In the genomic region with DNA sequence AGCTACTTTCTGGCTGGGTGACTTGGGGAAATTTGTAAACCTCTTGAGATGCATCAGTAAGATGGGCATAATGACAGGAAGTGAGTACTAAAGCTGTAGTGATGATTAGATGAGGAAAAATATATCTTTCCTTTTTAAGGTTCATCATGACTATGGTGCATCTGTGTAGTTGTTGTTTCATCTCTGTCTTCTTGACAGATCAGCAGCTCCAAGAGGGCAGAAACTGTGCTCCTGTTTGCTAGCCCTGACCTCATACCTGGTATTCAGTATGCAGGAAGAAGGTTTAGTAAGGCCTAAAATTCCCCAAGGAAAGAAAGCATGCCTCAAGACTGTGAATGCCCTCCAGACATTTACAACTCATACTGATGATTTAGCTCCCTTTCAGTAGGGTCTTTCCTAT, we compare ENCODE assay signal across 18 cellular contexts.
"Had no signal": no experiment of that assay in that cellular context is flagged by ENCODE, and none has a peak within 500 bp of the region (broad histone marks: within the 10 kb centered on the region; RNA-seq: fewer than 3 reads in every experiment).

No MANE protein-coding gene starts in this region.

- H3K9me3 ChIP-seq: ascending aorta, left lung, psoas muscle, sigmoid colon, upper lobe of right lung had no signal

- H3K4me3 ChIP-seq: ascending aorta, coronary artery, left lung, psoas muscle, sigmoid colon, upper lobe of right lung had no signal

- H3K27ac Mint-ChIP-seq: activated CD8-positive, alpha-beta T cell treated with anti-CD3 and anti-CD28 coated beads for 36 hours; natural killer cell treated with Interleukin-12 subunit alpha and Interleukin-12 subunit beta and Interleukin-15 and Interleukin-18, amount 100 ng/mL, for 72 hours; stimulated activated naive CD8-positive, alpha-beta T cell treated with anti-CD3 and anti-CD28 coated beads, Interleukin-15, Interleukin-2, amounts not matched to agents 100 ng/mL and 50 ng/mL, for 24 hours; T-helper 2 cell treated with Interferon-gamma antibody and Interleukin-4, amounts not matched to agents 5 μg/mL and 100 μg/mL, for 36 hours had no signal

- H3K4me1 ChIP-seq: ascending aorta, left lung, psoas muscle, upper lobe of right lung had no signal

- H3K36me3 ChIP-seq: left lung, sigmoid colon, upper lobe of right lung had no signal

- H3K27ac ChIP-seq: ascending aorta, coronary artery, left lung, psoas muscle, upper lobe of right lung had no signal

- H3K9me3 Mint-ChIP-seq: activated CD8-positive, alpha-beta T cell treated with anti-CD3 and anti-CD28 coated beads for 36 hours; natural killer cell treated with Interleukin-12 subunit alpha and Interleukin-12 subunit beta and Interleukin-15 and Interleukin-18, amount 100 ng/mL, for 72 hours; stimulated activated naive CD8-positive, alpha-beta T cell treated with anti-CD3 and anti-CD28 coated beads, Interleukin-15, Interleukin-2, amounts not matched to agents 100 ng/mL and 50 ng/mL, for 24 hours; T-helper 2 cell treated with Interferon-gamma antibody and Interleukin-4, amounts not matched to agents 5 μg/mL and 100 μg/mL, for 36 hours had no signal

- DNase-seq: activated CD8-positive, alpha-beta memory T cell treated with anti-CD3 and anti-CD28 coated beads, Interleukin-2, amount 50 U/mL, for 4 hours; activated CD8-positive, alpha-beta T cell treated with anti-CD3 and anti-CD28 coated beads for 36 hours; activated naive CD4-positive, alpha-beta T cell; central memory CD4-positive, alpha-beta T cell; effector CD8-positive, alpha-beta T cell; hippocampal formation; left lung; mesenchymal stem cell; psoas muscle; sigmoid colon; stimulated activated CD4-positive, alpha-beta T cell treated with anti-CD3 and anti-CD28 coated beads, Interleukin-2, amount 100 ng/mL, for 48 hours; stimulated activated CD8-positive, alpha-beta memory T cell treated with anti-CD3 and anti-CD28 coated beads, Interleukin-4, amount 100 ng/mL, for 48 hours; upper lobe of right lung had no signal

- H3K4me3 Mint-ChIP-seq: activated CD8-positive, alpha-beta T cell treated with anti-CD3 and anti-CD28 coated beads for 36 hours; natural killer cell treated with Interleukin-12 subunit alpha and Interleukin-12 subunit beta and Interleukin-15 and Interleukin-18, amount 100 ng/mL, for 72 hours; stimulated activated naive CD8-positive, alpha-beta T cell treated with anti-CD3 and anti-CD28 coated beads, Interleukin-15, Interleukin-2, amounts not matched to agents 100 ng/mL and 50 ng/mL, for 24 hours; T-helper 2 cell treated with Interferon-gamma antibody and Interleukin-4, amounts not matched to agents 5 μg/mL and 100 μg/mL, for 36 hours had no signal

- H3K27me3 ChIP-seq: ascending aorta, left lung, sigmoid colon, upper lobe of right lung had no signal

- ATAC-seq: activated CD8-positive, alpha-beta T cell treated with anti-CD3 and anti-CD28 coated beads for 36 hours; left lung; natural killer cell treated with Interleukin-12 subunit alpha and Interleukin-12 subunit beta and Interleukin-15 and Interleukin-18, amount 100 ng/mL, for 72 hours; psoas muscle; upper lobe of right lung had no signal
